ENCODE assay signal across 1 cellular context in genomic region chr9:15033316-15033715, GRCh38.
A peak's percentile ranks its signal among the peaks of the same experiment; 100 is the strongest.
TF ChIP-seq lines count a peak whose summit lies in the region.

No MANE protein-coding gene starts in this region.

TF ChIP-seq in HEK293, 187 proteins besides CTCF, POLR2A, EP300 and RAD21:
- TF ChIP-seq ZNF596 (tag by site-specific recombination; IDR thresholded peaks at IDR 0.05): 0 out of 2 replicates have a peak, but pooled peaks have one; percentile 19
- no peak for TF ChIP-seq ZNF707 (tag by site-specific recombination; IDR thresholded peaks at IDR 0.05)
TF ChIP-seq in HEK293: peak in this region for 1.
